8 cellular contexts compared by ENCODE assay signal in genomic region chr19:52786464-52787354, GRCh38. TPM values are rescaled to one million over a fixed set of nuclear protein-coding genes. Genes with fewer than 3 reads are reported as not detected.
DNase-seq lines count a peak whose midpoint lies in the region; ATAC-seq and TF ChIP-seq lines count a peak whose summit lies in the region.
"Not testable (repeated sequence)": the region's sequence is repeated elsewhere in the genome, so short reads cannot be mapped to it uniquely, and the experiment has no call there.

ZNF600 (minus strand) TSS chr19:52786791; CDS start chr19:52778888, 7,903 bp downstream.

- H3K4me1 ChIP-seq in CD4-positive, CD25-positive, alpha-beta regulatory T cell (ENCODE audit: control insufficient read depth, insufficient read depth, low read length, poor library complexity, severe bottlenecking); OCI-LY7 (ENCODE audit: insufficient read depth, low read length, poor library complexity, severe bottlenecking); endodermal cell (ENCODE audit: control insufficient read depth, insufficient read depth, low read length); mesenchymal stem cell (ENCODE audit: control insufficient read depth, insufficient read depth, low read depth, low read length): not testable (repeated sequence)

- H3K4me3 ChIP-seq in CD4-positive, CD25-positive, alpha-beta regulatory T cell (ENCODE audit: low read depth, low read length): peak within 1 kb of the TSS; percentile 80
- H3K4me3 ChIP-seq in OCI-LY7 (ENCODE audit: low read depth, low read length, poor library complexity, severe bottlenecking) (peak within 1 kb of the TSS; percentile 74), endodermal cell (ENCODE audit: low read length) (peak within 1 kb of the TSS; percentile 93), mesenchymal stem cell (ENCODE audit: insufficient read depth in 1 of 2, low read depth in 1 of 2, low read length in 2 of 2) (peak within 1 kb of the TSS; percentile 67 to 87)

- not testable (repeated sequence) for H3K4ac ChIP-seq in mesenchymal stem cell (ENCODE audit: low read depth in 1 of 2, low read length in 2 of 2)

- TF ChIP-seq CTCF in OCI-LY7 (conservative IDR thresholded peaks at IDR 0.05; ENCODE audit: low read length): not testable (repeated sequence)
- peak; percentile 61 for TF ChIP-seq CTCF in endodermal cell (conservative IDR thresholded peaks at IDR 0.05)

- H3K9me3 ChIP-seq in CD4-positive, CD25-positive, alpha-beta regulatory T cell (ENCODE audit: control insufficient read depth in 2 of 2, low read length in 2 of 2): peaks cover 0 to 12% of the 10 kb centered on the region in 2 experiments
- H3K9me3 ChIP-seq in OCI-LY7 (ENCODE audit: low read length); endodermal cell (ENCODE audit: control insufficient read depth, low read length): not testable (repeated sequence)
- peaks cover 10% of the 10 kb centered on the region for H3K9me3 ChIP-seq in mesenchymal stem cell (ENCODE audit: control insufficient read depth, low read length)

- peaks cover 0 to 29% (median 15%) of the 10 kb centered on the region in 7 donors for H3K9me3 Mint-ChIP-seq in CD4-positive, CD25-positive, alpha-beta regulatory T cell
- not testable (repeated sequence) for H3K9me3 Mint-ChIP-seq in endodermal cell

- CTCF ChIA-PET in OCI-LY7 (lab: Charles Lee; ENCODE audit: unreplicated experiment): not testable (repeated sequence)

- not testable (repeated sequence) for H2BK5ac ChIP-seq in mesenchymal stem cell (ENCODE audit: low read depth, low read length, poor library complexity, severe bottlenecking)

- peak within 1 kb of the TSS; percentile 93 to 96 (median 94) for H3K4me3 Mint-ChIP-seq in CD4-positive, CD25-positive, alpha-beta regulatory T cell
- peak within 1 kb of the TSS; percentile 90 for H3K4me3 Mint-ChIP-seq in endodermal cell

- peaks cover 9 to 37% (median 22%) of the 10 kb centered on the region in 4 donors for H3K4me1 Mint-ChIP-seq in CD4-positive, CD25-positive, alpha-beta regulatory T cell
- peaks cover 22% of the 10 kb centered on the region for H3K4me1 Mint-ChIP-seq in endodermal cell

- H3K27ac ChIP-seq in CD4-positive, CD25-positive, alpha-beta regulatory T cell (ENCODE audit: insufficient read depth, low read length, poor library complexity, severe bottlenecking): peak within 1 kb of the TSS; percentile 66
- not testable (repeated sequence) for H3K27ac ChIP-seq in OCI-LY7 (ENCODE audit: low read depth, low read length, poor library complexity, severe bottlenecking); endodermal cell (ENCODE audit: low read depth, low read length); mesenchymal stem cell (ENCODE audit: low read length, poor library complexity, severe bottlenecking)

- POLR2A ChIA-PET in OCI-LY7 (lab: Charles Lee): interaction anchor here (0.6 kb wide), 1 partner anchor 142 kb away, joined by 3 read pairs; no protein-coding TSS in a partner anchor

- not testable (repeated sequence) for H4K91ac ChIP-seq in mesenchymal stem cell (ENCODE audit: low read length)

- H3K9me2 ChIP-seq in OCI-LY7 (ENCODE audit: insufficient read depth, low read length): not testable (repeated sequence)

- H4K8ac ChIP-seq in mesenchymal stem cell (ENCODE audit: low read length): peak within 1 kb of the TSS; percentile 80

- H3K79me2 ChIP-seq in OCI-LY7 (ENCODE audit: insufficient read depth, low read depth, low read length): not testable (repeated sequence)

- H3K14ac ChIP-seq in mesenchymal stem cell (ENCODE audit: low read length in 2 of 2): not testable (repeated sequence)

- peak; percentile 66 to 86 (median 73) for DNase-seq in CD4-positive, CD25-positive, alpha-beta regulatory T cell
- peak; percentile 77 for DNase-seq in OCI-LY7 (ENCODE audit: low spot score)
- DNase-seq in activated CD8-positive, alpha-beta memory T cell treated with anti-CD3 and anti-CD28 coated beads, Interleukin-2, amount 50 U/mL, for 48 hours: peak; percentile 86
- DNase-seq in endodermal cell: peak; percentile 95
- DNase-seq in mesenchymal stem cell: peak; percentile 75
- DNase-seq in stimulated activated CD4-positive, alpha-beta T cell treated with anti-CD3 and anti-CD28 coated beads, TNF-alpha, amount 100 ng/mL, for 1 hour (ENCODE audit: low read depth in 3 of 3, low spot score in 1 of 3): peak; percentile 8 to 56 (median 53)

- H4K20me1 ChIP-seq in OCI-LY7 (ENCODE audit: insufficient read depth, low read length): not testable (repeated sequence)

- not testable (repeated sequence) for H2AK5ac ChIP-seq in mesenchymal stem cell (ENCODE audit: low read length, severe bottlenecking)

- peak within 1 kb of the TSS; percentile 75 for H3K4me2 ChIP-seq in OCI-LY7 (ENCODE audit: low read length)
- H3K4me2 ChIP-seq in mesenchymal stem cell (ENCODE audit: low read length, poor library complexity, severe bottlenecking): peak within 1 kb of the TSS; percentile 91

- BruUV-seq in OCI-LY7 (replicated peaks; lab: Mats Ljungman, UMichigan): not testable (repeated sequence)

- ATAC-seq in CD4-positive, CD25-positive, alpha-beta regulatory T cell (ENCODE audit: low read depth in 2 of 2): peak; percentile 96 to 98
- ATAC-seq in GM19395 (IDR thresholded peaks at IDR 0.05; ENCODE audit: unreplicated experiment): peak; percentile 95
- peak; percentile 98 for ATAC-seq in HG03521 (IDR thresholded peaks at IDR 0.05; ENCODE audit: unreplicated experiment)

- H2BK15ac ChIP-seq in mesenchymal stem cell (ENCODE audit: low read depth, poor library complexity, severe bottlenecking): peak within 1 kb of the TSS; percentile 70

- peak within 1 kb of the TSS; percentile 37 for H2BK120ac ChIP-seq in mesenchymal stem cell (ENCODE audit: low read depth, low read length)

- intact Hi-C loops in OCI-LY7 (cut with micrococcal nuclease; ENCODE audit: unreplicated experiment): not testable (repeated sequence)

- H2BK12ac ChIP-seq in mesenchymal stem cell (ENCODE audit: low read length in 2 of 2): not testable (repeated sequence)

- H3K79me1 ChIP-seq in mesenchymal stem cell (replicated peaks; ENCODE audit: low read length, poor library complexity, severe bottlenecking): not testable (repeated sequence)

- H3K27me3 ChIP-seq in CD4-positive, CD25-positive, alpha-beta regulatory T cell (ENCODE audit: control insufficient read depth, insufficient read depth, low read length); endodermal cell (ENCODE audit: control insufficient read depth, insufficient read depth, low read length, poor library complexity, severe bottlenecking); mesenchymal stem cell (ENCODE audit: control insufficient read depth in 1 of 2, insufficient read depth in 1 of 2, low read length in 2 of 2): not testable (repeated sequence)

- H3K18ac ChIP-seq in mesenchymal stem cell (ENCODE audit: low read depth in 1 of 2, low read length in 2 of 2): peak within 1 kb of the TSS in 1 of 2 experiments; percentile 1

- H2AFZ ChIP-seq in OCI-LY7 (ENCODE audit: low read length) (peak within 1 kb of the TSS; percentile 87; the same call in 1 of the 2 replicates), mesenchymal stem cell (ENCODE audit: low read depth, low read length) (peak within 1 kb of the TSS; percentile 83)

- not testable (repeated sequence) for H3K27me3 Mint-ChIP-seq in CD4-positive, CD25-positive, alpha-beta regulatory T cell; endodermal cell (ENCODE audit: insufficient read depth)

- peaks cover 21% of the 10 kb centered on the region for H3K36me3 Mint-ChIP-seq in CD4-positive, CD25-positive, alpha-beta regulatory T cell
- H3K36me3 Mint-ChIP-seq in endodermal cell (ENCODE audit: low read depth): peaks cover 12% of the 10 kb centered on the region

- peak within 1 kb of the TSS; percentile 66 for H3K9ac ChIP-seq in endodermal cell (ENCODE audit: extremely low read depth, low read length, poor library complexity, severe bottlenecking)
- H3K9ac ChIP-seq in mesenchymal stem cell (ENCODE audit: low read length): peak within 1 kb of the TSS; percentile 89

- H3K27ac Mint-ChIP-seq in CD4-positive, CD25-positive, alpha-beta regulatory T cell: peak within 1 kb of the TSS; percentile 86 to 94 (median 92)
- H3K27ac Mint-ChIP-seq in endodermal cell: peak within 1 kb of the TSS; percentile 88

- 6 to 7% methylated on average over 30 to 47 of the region's 47 CpGs for WGBS in endodermal cell (ENCODE audit: insufficient coverage in 1 of 2, insufficient read length in 1 of 2), 2 experiments
- WGBS in mesenchymal stem cell: 2% methylated on average over 45 of the region's 47 CpGs

- not testable (repeated sequence) for H3K36me3 ChIP-seq in CD4-positive, CD25-positive, alpha-beta regulatory T cell (ENCODE audit: control insufficient read depth, insufficient read depth, low read length); OCI-LY7 (ENCODE audit: insufficient read depth, low read length); endodermal cell (ENCODE audit: control insufficient read depth, insufficient read depth, low read length); mesenchymal stem cell (ENCODE audit: control insufficient read depth in 1 of 2, insufficient read depth in 2 of 2, low read depth in 1 of 2, low read length in 2 of 2)

- H3K23ac ChIP-seq in mesenchymal stem cell (ENCODE audit: low read length in 2 of 2): peak within 1 kb of the TSS in 1 of 2 experiments; percentile 0

RNA-seq across cellular contexts. Expression of gene ZNF600, which starts in this region (rescaled TPM):
- 22.3 TPM for total RNA-seq in CD4-positive, CD25-positive, alpha-beta regulatory T cell
- 10 to 100 TPM in 2 of 4 donors, 1 to 10 TPM in 2; 4.3 to 20.8 (median 14.3) TPM for polyA plus RNA-seq in CD4-positive, CD25-positive, alpha-beta regulatory T cell
- 2.8 and 4.6 TPM in 2 replicates for total RNA-seq in OCI-LY7 (2014; rRNA removed; shearing (Covaris generic))
- 8.5 and 10.7 TPM in 2 replicates for total RNA-seq in OCI-LY7 (2022)
- 10 to 100 TPM; 26.2 to 32.3 TPM for total RNA-seq in endodermal cell
- polyA plus RNA-seq in endodermal cell (2013, experiment 1 of 2): 6.1 TPM
- 6.4 TPM for polyA plus RNA-seq in endodermal cell (2013, experiment 2 of 2)
- polyA plus RNA-seq in mesenchymal stem cell (2013, experiment 1 of 2): 3.4 TPM
- 2.7 TPM for polyA plus RNA-seq in mesenchymal stem cell (2013, experiment 2 of 2)
